ENCODE assay signal across 10 cellular contexts in the genomic region with DNA sequence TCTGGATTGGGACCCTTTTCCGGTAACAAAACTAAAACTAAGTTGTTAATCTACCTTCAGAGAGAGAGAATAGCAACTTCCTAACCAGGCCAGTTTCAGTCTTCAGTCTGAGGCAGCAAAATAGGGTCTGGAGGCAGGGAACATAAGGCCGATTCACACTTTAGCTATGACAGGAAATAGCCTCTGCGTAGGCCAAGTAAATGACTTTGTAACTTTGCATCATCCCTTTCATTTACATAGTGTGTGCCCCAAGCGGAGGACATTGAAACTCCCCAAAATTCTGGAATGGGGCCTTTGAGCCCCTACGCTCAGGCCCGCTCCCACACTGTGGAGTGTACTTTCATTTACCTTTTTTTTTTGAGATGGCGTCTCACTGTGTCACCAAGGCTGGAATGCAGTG. TPM values are rescaled to one million over a fixed set of nuclear protein-coding genes. Genes with fewer than 3 reads are reported as not detected.
DNase-seq lines count a peak whose midpoint lies in the region; ATAC-seq and FAIRE-seq lines count a peak whose summit lies in the region.
"Had no signal": no experiment of that assay in that cellular context is flagged by ENCODE, and none has a peak within 500 bp of the region (broad histone marks: within the 10 kb centered on the region; RNA-seq: fewer than 3 reads in every experiment).

No MANE protein-coding gene starts in this region.

- peak in 1 of 2 donors; percentile 22 for ATAC-seq in activated T-cell treated with anti-CD3 and anti-CD28 coated beads, Interleukin-2, amount 50 U/mL, for 72 hours (replicated peaks in 1 of 2)
- ATAC-seq in HG03280 (IDR thresholded peaks at IDR 0.05; ENCODE audit: unreplicated experiment) = peak; percentile 14
- no peak for ATAC-seq in activated naive CD8-positive, alpha-beta T cell treated with anti-CD3 and anti-CD28 coated beads, Interleukin-2, amount 10 ng/mL, durations not matched to agents 7 days and 5 days (ENCODE audit: low read depth)

- peak overlapping the region; percentile 31 for H3K27ac ChIP-seq in muscle layer of duodenum (ENCODE audit: low read length)

- FAIRE-seq in frontal cortex (lab: Jason Lieb, UNC) = no peak

- DNase-seq in activated T-cell treated with anti-CD3 and anti-CD28 coated beads, Interleukin-2, amount 50 U/mL, for 72 hours = peak; percentile 36 to 52
- no peak for DNase-seq in activated T-cell treated with anti-CD3 and anti-CD28 coated beads, Interleukin-2, amount 50 U/mL, for 48 hours
- DNase-seq in activated naive CD8-positive, alpha-beta T cell treated with anti-CD3 and anti-CD28 coated beads, Interleukin-2, amount 10 ng/mL, durations not matched to agents 7 days and 5 days = no peak
- DNase-seq in frontal cortex (ENCODE audit: low spot score in 2 of 2) = no peak
- no peak for DNase-seq in GOT3 (lab: John Stamatoyannopoulos, UW)
- DNase-seq in DMS79 treated with DMSO at 0.1 percent for 48 hours (lab: John Stamatoyannopoulos, UW) = no peak
- DNase-seq: DND-41 had no signal

- no peak overlapping the region for H3K4me3 ChIP-seq in muscle layer of duodenum (ENCODE audit: low read depth in 1 of 2, low read length in 2 of 2)

- peaks cover 85% of the 10 kb centered on the region for H3K4me1 Mint-ChIP-seq in activated T-cell treated with anti-CD3 and anti-CD28 coated beads, Interleukin-2, amount 50 U/mL, for 72 hours (ENCODE audit: low read depth)
- H3K4me1 Mint-ChIP-seq in activated naive CD8-positive, alpha-beta T cell treated with anti-CD3 and anti-CD28 coated beads, Interleukin-2, amount 10 ng/mL, durations not matched to agents 7 days and 5 days = peaks cover 59% of the 10 kb centered on the region

- POLR2A ChIA-PET in activated naive CD8-positive, alpha-beta T cell treated with anti-CD3 and anti-CD28 coated beads, Interleukin-2, amount 10 ng/mL, durations not matched to agents 7 days and 5 days (lab: Charles Lee) = interaction anchor here (1.0 to 3.2 kb wide), 4 partner anchors 9 to 96 kb away, joined by 3 to 13 read pairs (median 10); no protein-coding TSS in a partner anchor

- no peaks in the 10 kb centered on the region for H3K27me3 ChIP-seq in muscle layer of duodenum (ENCODE audit: low read depth, low read length)

- no peaks in the 10 kb centered on the region for H3K27me3 Mint-ChIP-seq in activated T-cell treated with anti-CD3 and anti-CD28 coated beads, Interleukin-2, amount 50 U/mL, for 72 hours (ENCODE audit: low read depth)
- H3K27me3 Mint-ChIP-seq in activated naive CD8-positive, alpha-beta T cell treated with anti-CD3 and anti-CD28 coated beads, Interleukin-2, amount 10 ng/mL, durations not matched to agents 7 days and 5 days = no peaks in the 10 kb centered on the region

- no peaks in the 10 kb centered on the region for H3K9me3 Mint-ChIP-seq in activated T-cell treated with anti-CD3 and anti-CD28 coated beads, Interleukin-2, amount 50 U/mL, for 72 hours
- H3K9me3 Mint-ChIP-seq in activated naive CD8-positive, alpha-beta T cell treated with anti-CD3 and anti-CD28 coated beads, Interleukin-2, amount 10 ng/mL, durations not matched to agents 7 days and 5 days = no peaks in the 10 kb centered on the region

- H3K4me1 ChIP-seq in muscle layer of duodenum (ENCODE audit: control insufficient read depth in 1 of 2, insufficient read depth in 2 of 2, low read length in 2 of 2) = peaks cover 0 to 4% of the 10 kb centered on the region in 2 donors

- H3K36me3 Mint-ChIP-seq in activated T-cell treated with anti-CD3 and anti-CD28 coated beads, Interleukin-2, amount 50 U/mL, for 72 hours (ENCODE audit: insufficient read depth in 2 of 2) = peaks cover 6 to 14% of the 10 kb centered on the region in 2 donors
- H3K36me3 Mint-ChIP-seq in activated naive CD8-positive, alpha-beta T cell treated with anti-CD3 and anti-CD28 coated beads, Interleukin-2, amount 10 ng/mL, durations not matched to agents 7 days and 5 days = peaks cover 17% of the 10 kb centered on the region

- no peaks in the 10 kb centered on the region for H3K9me3 ChIP-seq in muscle layer of duodenum (ENCODE audit: control insufficient read depth in 1 of 2, low read length in 2 of 2)

- peaks cover 0 to 11% of the 10 kb centered on the region in 2 donors for H3K36me3 ChIP-seq in muscle layer of duodenum (ENCODE audit: control insufficient read depth in 1 of 2, insufficient read depth in 2 of 2, low read length in 2 of 2)

- peak overlapping the region; percentile 99 for H3K27ac Mint-ChIP-seq in activated T-cell treated with anti-CD3 and anti-CD28 coated beads, Interleukin-2, amount 50 U/mL, for 72 hours
- peak overlapping the region; percentile 94 for H3K27ac Mint-ChIP-seq in activated naive CD8-positive, alpha-beta T cell treated with anti-CD3 and anti-CD28 coated beads, Interleukin-2, amount 10 ng/mL, durations not matched to agents 7 days and 5 days

- peak overlapping the region; percentile 50 to 98 for H3K4me3 Mint-ChIP-seq in activated T-cell treated with anti-CD3 and anti-CD28 coated beads, Interleukin-2, amount 50 U/mL, for 72 hours
- H3K4me3 Mint-ChIP-seq in activated naive CD8-positive, alpha-beta T cell treated with anti-CD3 and anti-CD28 coated beads, Interleukin-2, amount 10 ng/mL, durations not matched to agents 7 days and 5 days = peak overlapping the region; percentile 82

RNA-seq across cellular contexts. Expression of gene UPP1, which starts 1.7 kb away (rescaled TPM):
- total RNA-seq in activated T-cell treated with anti-CD3 and anti-CD28 coated beads, Interleukin-2, amount 50 U/mL, for 72 hours = 100 to 1,000 TPM in 1 of 2 donors, 10 to 100 TPM in 1; 92.2 to 122 TPM
- 10 to 100 TPM; 50.4 to 55.1 TPM for total RNA-seq in activated naive CD8-positive, alpha-beta T cell treated with anti-CD3 and anti-CD28 coated beads, Interleukin-2, amount 10 ng/mL, durations not matched to agents 7 days and 5 days
- total RNA-seq in frontal cortex = 3.3 TPM

RNA-seq across cellular contexts. Expression of gene C7orf57, which starts 52.0 kb away (rescaled TPM):
- total RNA-seq in activated T-cell treated with anti-CD3 and anti-CD28 coated beads, Interleukin-2, amount 50 U/mL, for 72 hours = under 1 TPM; 0.12 to 0.56 TPM
- total RNA-seq in activated naive CD8-positive, alpha-beta T cell treated with anti-CD3 and anti-CD28 coated beads, Interleukin-2, amount 10 ng/mL, durations not matched to agents 7 days and 5 days = under 1 TPM; 0.14 to 0.40 TPM
- under 0.01 TPM for total RNA-seq in frontal cortex

RNA-seq across cellular contexts. Expression of gene SUN3, which starts 58.4 kb away (rescaled TPM):
- total RNA-seq in activated T-cell treated with anti-CD3 and anti-CD28 coated beads, Interleukin-2, amount 50 U/mL, for 72 hours = under 1 TPM in 1 of 2 donors, not detected in 1; 0.99 TPM
- total RNA-seq in activated naive CD8-positive, alpha-beta T cell treated with anti-CD3 and anti-CD28 coated beads, Interleukin-2, amount 10 ng/mL, durations not matched to agents 7 days and 5 days = not detected
- total RNA-seq in frontal cortex = not detected
- total RNA-seq: subcutaneous adipose tissue had no signal

Comparison
In these comparisons a context has a peak if more than half of its experiments do, and no peak if none do; other contexts are left out.
1. DNase-seq: peak in activated T-cell treated with anti-CD3 and anti-CD28 coated beads, Interleukin-2, amount 50 U/mL, for 72 hours (2 of 2); none in activated T-cell treated with anti-CD3 and anti-CD28 coated beads, Interleukin-2, amount 50 U/mL, for 48 hours (0 of 2), activated naive CD8-positive, alpha-beta T cell treated with anti-CD3 and anti-CD28 coated beads, Interleukin-2, amount 10 ng/mL, durations not matched to agents 7 days and 5 days (single experiment), frontal cortex (0 of 2), GOT3 (single experiment) and DMS79 treated with DMSO at 0.1 percent for 48 hours (single experiment).
2. RNA of gene UPP1, which starts 1.7 kb away (total RNA-seq): 92.2 to 122 TPM in activated T-cell treated with anti-CD3 and anti-CD28 coated beads, Interleukin-2, amount 50 U/mL, for 72 hours and 50.4 to 55.1 TPM in activated naive CD8-positive, alpha-beta T cell treated with anti-CD3 and anti-CD28 coated beads, Interleukin-2, amount 10 ng/mL, durations not matched to agents 7 days and 5 days; 3.3 TPM in frontal cortex (single experiment); every median in the first group is over 10 times any median in the second.